1 cellular context compared by ENCODE assay signal in genomic region chr10:24901686-24902399, GRCh38.
TF ChIP-seq lines count a peak whose summit lies in the region.

No MANE protein-coding gene starts in this region.

TF ChIP-seq in K562, 482 proteins besides CTCF, POLR2A, EP300 and RAD21 (continued from another document and continues in another):
- TF ChIP-seq, protein P1, sequence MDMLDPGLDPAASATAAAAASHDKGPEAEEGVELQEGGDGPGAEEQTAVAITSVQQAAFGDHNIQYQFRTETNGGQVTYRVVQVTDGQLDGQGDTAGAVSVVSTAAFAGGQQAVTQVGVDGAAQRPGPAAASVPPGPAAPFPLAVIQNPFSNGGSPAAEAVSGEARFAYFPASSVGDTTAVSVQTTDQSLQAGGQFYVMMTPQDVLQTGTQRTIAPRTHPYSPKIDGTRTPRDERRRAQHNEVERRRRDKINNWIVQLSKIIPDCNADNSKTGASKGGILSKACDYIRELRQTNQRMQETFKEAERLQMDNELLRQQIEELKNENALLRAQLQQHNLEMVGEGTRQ (CRISPR knock-in tag; IDR thresholded peaks at IDR 0.05): no peak
- TF ChIP-seq SAFB (IDR thresholded peaks at IDR 0.05; ENCODE audit: borderline replicate concordance, low read depth, low read length): no peak
- no peak for TF ChIP-seq ZNF707 (CRISPR knock-in tag; conservative IDR thresholded peaks at IDR 0.05)
- TF ChIP-seq RBM17 (IDR thresholded peaks at IDR 0.05; ENCODE audit: borderline replicate concordance, low read depth, low read length): no peak
- no peak for TF ChIP-seq PHB (CRISPR knock-in tag; IDR thresholded peaks at IDR 0.05)
- no peak for TF ChIP-seq ZBTB49 (CRISPR knock-in tag; IDR thresholded peaks at IDR 0.05; ENCODE audit: borderline replicate concordance)
- TF ChIP-seq STAG1 (CRISPR knock-in tag; IDR thresholded peaks at IDR 0.05; ENCODE audit: borderline replicate concordance): no peak
- no peak for TF ChIP-seq NR2F6 (CRISPR knock-in tag; IDR thresholded peaks at IDR 0.05)
- no peak for TF ChIP-seq CTCFL (IDR thresholded peaks at IDR 0.05; ENCODE audit: borderline replicate concordance, insufficient read depth, low read depth, low read length, poor library complexity, severe bottlenecking)
- TF ChIP-seq PBX2 (CRISPR knock-in tag; IDR thresholded peaks at IDR 0.05; ENCODE audit: low read depth): no peak
- TF ChIP-seq PBX2 (tag; conservative IDR thresholded peaks at IDR 0.05; ENCODE audit: low read depth): peak; percentile 88
- TF ChIP-seq GABPA (tag; conservative IDR thresholded peaks at IDR 0.05; ENCODE audit: low read depth): no peak
- TF ChIP-seq RBM34 (IDR thresholded peaks at IDR 0.05; ENCODE audit: borderline replicate concordance, insufficient read depth, low read length): no peak
- no peak for TF ChIP-seq L3MBTL2 (IDR thresholded peaks at IDR 0.05)
- no peak for TF ChIP-seq NBN (IDR thresholded peaks at IDR 0.05; ENCODE audit: low read depth)
- TF ChIP-seq TAL1 (IDR thresholded peaks at IDR 0.05): no peak
- TF ChIP-seq ZNF699 (CRISPR knock-in tag; IDR thresholded peaks at IDR 0.05; ENCODE audit: insufficient replicate concordance): no peak
- TF ChIP-seq, protein P2, sequence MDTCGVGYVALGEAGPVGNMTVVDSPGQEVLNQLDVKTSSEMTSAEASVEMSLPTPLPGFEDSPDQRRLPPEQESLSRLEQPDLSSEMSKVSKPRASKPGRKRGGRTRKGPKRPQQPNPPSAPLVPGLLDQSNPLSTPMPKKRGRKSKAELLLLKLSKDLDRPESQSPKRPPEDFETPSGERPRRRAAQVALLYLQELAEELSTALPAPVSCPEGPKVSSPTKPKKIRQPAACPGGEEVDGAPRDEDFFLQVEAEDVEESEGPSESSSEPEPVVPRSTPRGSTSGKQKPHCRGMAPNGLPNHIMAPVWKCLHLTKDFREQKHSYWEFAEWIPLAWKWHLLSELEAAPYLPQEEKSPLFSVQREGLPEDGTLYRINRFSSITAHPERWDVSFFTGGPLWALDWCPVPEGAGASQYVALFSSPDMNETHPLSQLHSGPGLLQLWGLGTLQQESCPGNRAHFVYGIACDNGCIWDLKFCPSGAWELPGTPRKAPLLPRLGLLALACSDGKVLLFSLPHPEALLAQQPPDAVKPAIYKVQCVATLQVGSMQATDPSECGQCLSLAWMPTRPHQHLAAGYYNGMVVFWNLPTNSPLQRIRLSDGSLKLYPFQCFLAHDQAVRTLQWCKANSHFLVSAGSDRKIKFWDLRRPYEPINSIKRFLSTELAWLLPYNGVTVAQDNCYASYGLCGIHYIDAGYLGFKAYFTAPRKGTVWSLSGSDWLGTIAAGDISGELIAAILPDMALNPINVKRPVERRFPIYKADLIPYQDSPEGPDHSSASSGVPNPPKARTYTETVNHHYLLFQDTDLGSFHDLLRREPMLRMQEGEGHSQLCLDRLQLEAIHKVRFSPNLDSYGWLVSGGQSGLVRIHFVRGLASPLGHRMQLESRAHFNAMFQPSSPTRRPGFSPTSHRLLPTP (IDR thresholded peaks at IDR 0.05; ENCODE audit: borderline replicate concordance, extremely low read depth, insufficient read length): no peak
- no peak for TF ChIP-seq PYGO2 (tag; IDR thresholded peaks at IDR 0.05)
- TF ChIP-seq, protein P3, sequence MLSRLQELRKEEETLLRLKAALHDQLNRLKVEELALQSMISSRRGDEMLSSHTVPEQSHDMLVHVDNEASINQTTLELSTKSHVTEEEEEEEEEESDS (CRISPR knock-in tag; IDR thresholded peaks at IDR 0.05): no peak
- 0 out of 2 replicates have a peak, but pooled peaks have one; percentile 36 for TF ChIP-seq SOX6 (IDR thresholded peaks at IDR 0.05)
- no peak for TF ChIP-seq BRF1 (IDR thresholded peaks at IDR 0.05; ENCODE audit: borderline replicate concordance, extremely low read depth, insufficient read length)
- TF ChIP-seq TAF7 (tag; IDR thresholded peaks at IDR 0.05): no peak
- no peak for TF ChIP-seq SMARCB1 (IDR thresholded peaks at IDR 0.05; ENCODE audit: insufficient read length, low read depth)
- no peak for TF ChIP-seq ZKSCAN1 (IDR thresholded peaks at IDR 0.05; ENCODE audit: low read depth, low read length)
- TF ChIP-seq, protein P4, sequence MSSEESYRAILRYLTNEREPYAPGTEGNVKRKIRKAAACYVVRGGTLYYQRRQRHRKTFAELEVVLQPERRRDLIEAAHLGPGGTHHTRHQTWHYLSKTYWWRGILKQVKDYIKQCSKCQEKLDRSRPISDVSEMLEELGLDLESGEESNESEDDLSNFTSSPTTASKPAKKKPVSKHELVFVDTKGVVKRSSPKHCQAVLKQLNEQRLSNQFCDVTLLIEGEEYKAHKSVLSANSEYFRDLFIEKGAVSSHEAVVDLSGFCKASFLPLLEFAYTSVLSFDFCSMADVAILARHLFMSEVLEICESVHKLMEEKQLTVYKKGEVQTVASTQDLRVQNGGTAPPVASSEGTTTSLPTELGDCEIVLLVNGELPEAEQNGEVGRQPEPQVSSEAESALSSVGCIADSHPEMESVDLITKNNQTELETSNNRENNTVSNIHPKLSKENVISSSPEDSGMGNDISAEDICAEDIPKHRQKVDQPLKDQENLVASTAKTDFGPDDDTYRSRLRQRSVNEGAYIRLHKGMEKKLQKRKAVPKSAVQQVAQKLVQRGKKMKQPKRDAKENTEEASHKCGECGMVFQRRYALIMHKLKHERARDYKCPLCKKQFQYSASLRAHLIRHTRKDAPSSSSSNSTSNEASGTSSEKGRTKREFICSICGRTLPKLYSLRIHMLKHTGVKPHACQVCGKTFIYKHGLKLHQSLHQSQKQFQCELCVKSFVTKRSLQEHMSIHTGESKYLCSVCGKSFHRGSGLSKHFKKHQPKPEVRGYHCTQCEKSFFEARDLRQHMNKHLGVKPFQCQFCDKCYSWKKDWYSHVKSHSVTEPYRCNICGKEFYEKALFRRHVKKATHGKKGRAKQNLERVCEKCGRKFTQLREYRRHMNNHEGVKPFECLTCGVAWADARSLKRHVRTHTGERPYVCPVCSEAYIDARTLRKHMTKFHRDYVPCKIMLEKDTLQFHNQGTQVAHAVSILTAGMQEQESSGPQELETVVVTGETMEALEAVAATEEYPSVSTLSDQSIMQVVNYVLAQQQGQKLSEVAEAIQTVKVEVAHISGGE (CRISPR knock-in tag; IDR thresholded peaks at IDR 0.05): no peak
- TF ChIP-seq MCM2 (IDR thresholded peaks at IDR 0.05; ENCODE audit: low read depth): no peak
- no peak for TF ChIP-seq CEBPB (tag; IDR thresholded peaks at IDR 0.05)
- no peak for TF ChIP-seq RREB1 (CRISPR knock-in tag; IDR thresholded peaks at IDR 0.05)
- TF ChIP-seq ARID1B (IDR thresholded peaks at IDR 0.05): peak; percentile 86
- no peak for TF ChIP-seq TSC22D4 (tag; IDR thresholded peaks at IDR 0.05)
- TF ChIP-seq RBFOX2 (IDR thresholded peaks at IDR 0.05; ENCODE audit: low read depth, low read length): no peak
- TF ChIP-seq ZNF780A (CRISPR knock-in tag; IDR thresholded peaks at IDR 0.05): no peak
- TF ChIP-seq IRF2 (CRISPR knock-in tag; IDR thresholded peaks at IDR 0.05): no peak
- no peak for TF ChIP-seq ZNF217 (CRISPR knock-in tag; IDR thresholded peaks at IDR 0.05)
- TF ChIP-seq POLR3G (IDR thresholded peaks at IDR 0.05; ENCODE audit: extremely low read depth, insufficient read length, insufficient replicate concordance): no peak
